Comparison of ENCODE assay signal across 9 cellular contexts in the genomic region with DNA sequence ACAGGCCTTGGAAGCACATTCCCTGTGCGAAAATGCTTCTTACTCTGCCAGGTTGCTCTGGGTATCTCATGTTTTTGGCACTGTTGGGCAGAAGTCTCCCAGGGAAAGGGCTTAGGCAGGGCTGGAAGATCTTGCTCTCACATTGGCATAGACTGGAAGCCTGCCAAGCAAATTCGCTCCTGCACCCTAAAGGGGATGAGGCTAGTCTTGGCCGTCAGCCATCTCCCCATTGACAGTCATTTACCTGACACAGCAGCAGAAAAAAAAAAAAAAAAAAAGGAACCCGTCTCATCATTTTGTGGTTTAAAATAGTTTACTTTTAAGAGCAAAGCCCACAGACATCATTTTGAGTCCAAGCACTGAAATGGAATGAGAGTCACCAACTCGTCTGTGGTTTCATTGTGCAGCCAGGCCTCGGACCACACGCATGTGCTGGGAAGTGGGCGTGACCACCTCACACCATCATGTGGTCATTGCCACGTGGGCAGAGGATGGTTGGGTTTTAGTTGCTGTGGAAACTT.
DNase-seq lines count a peak whose midpoint lies in the region; TF ChIP-seq lines count a peak whose summit lies in the region.
"Had no signal": no experiment of that assay in that cellular context is flagged by ENCODE, and none has a peak within 500 bp of the region (broad histone marks: within the 10 kb centered on the region; RNA-seq: fewer than 3 reads in every experiment).

No MANE protein-coding gene starts in this region.

- TF ChIP-seq POLR2A in uterus (IDR thresholded peaks at IDR 0.05) = no peak

- H3K4me1 ChIP-seq in neural progenitor cell (no peaks in the 10 kb centered on the region), uterus (no peaks in the 10 kb centered on the region)

- peaks cover 7% of the 10 kb centered on the region for H3K4me1 Mint-ChIP-seq in activated T-helper 1 cell treated with anti-CD3 and anti-CD28 coated beads, Interleukin-12 subunit alpha, Interleukin-12 subunit beta, Interleukin-2, Interleukin-4 antibody, amounts not matched to agents 30 ng/mL and 10 ng/mL and 1 ng/mL, durations not matched to agents 14 hours and 24 hours and 36 hours (ENCODE audit: low read depth)
- H3K4me1 Mint-ChIP-seq in neural progenitor cell = no peaks in the 10 kb centered on the region
- H3K4me1 Mint-ChIP-seq: CD4-positive, alpha-beta memory T cell had no signal

- H3K4me2 ChIP-seq in neural progenitor cell = no peak overlapping the region

- H3K4me3 ChIP-seq in neural progenitor cell (no peak overlapping the region), uterus (no peak overlapping the region)

- TF ChIP-seq CTCF in neural progenitor cell (IDR thresholded peaks at IDR 0.05) (no peak), uterus (IDR thresholded peaks at IDR 0.05) (no peak)

- DNase-seq in activated T-cell treated with anti-CD3 and anti-CD28 coated beads for 24 hours (ENCODE audit: low read depth) (peak; percentile 3), NCI-H187 treated with DMSO at 0.1 percent for 48 hours (lab: John Stamatoyannopoulos, UW) (peak; percentile 66), neural progenitor cell (ENCODE audit: low spot score) (no peak), dermis blood vessel endothelial cell (no peak), uterus (no peak)
- DNase-seq in activated T-cell treated with anti-CD3 and anti-CD28 coated beads, Interleukin-2, amount 50 U/mL, for 1 hour = no peak
- no peak for DNase-seq in activated T-helper 1 cell treated with anti-CD3 and anti-CD28 coated beads, Interleukin-12 subunit alpha, Interleukin-12 subunit beta, Interleukin-2, Interleukin-4 antibody, amounts not matched to agents 30 ng/mL and 10 ng/mL and 1 ng/mL, durations not matched to agents 14 hours and 24 hours and 36 hours (ENCODE audit: low spot score)
- DNase-seq in stimulated activated CD8-positive, alpha-beta memory T cell treated with anti-CD3 and anti-CD28 coated beads, Interleukin-4, amount 100 ng/mL, for 48 hours = peak; percentile 62
- DNase-seq: CD4-positive, alpha-beta memory T cell had no signal

- no peaks in the 10 kb centered on the region for H3K36me3 Mint-ChIP-seq in activated T-helper 1 cell treated with anti-CD3 and anti-CD28 coated beads, Interleukin-12 subunit alpha, Interleukin-12 subunit beta, Interleukin-2, Interleukin-4 antibody, amounts not matched to agents 30 ng/mL and 10 ng/mL and 1 ng/mL, durations not matched to agents 14 hours and 24 hours and 36 hours (ENCODE audit: low read depth)
- no peaks in the 10 kb centered on the region for H3K36me3 Mint-ChIP-seq in neural progenitor cell
- H3K36me3 Mint-ChIP-seq: CD4-positive, alpha-beta memory T cell had no signal

- no peaks in the 10 kb centered on the region for H4K20me1 ChIP-seq in neural progenitor cell (ENCODE audit: low read depth)

- H3F3A ChIP-seq in neural progenitor cell (ENCODE audit: low read depth) = no peaks in the 10 kb centered on the region

- H3K27ac ChIP-seq in neural progenitor cell (no peak overlapping the region), uterus (no peak overlapping the region)

- H3K27ac Mint-ChIP-seq in activated T-helper 1 cell treated with anti-CD3 and anti-CD28 coated beads, Interleukin-12 subunit alpha, Interleukin-12 subunit beta, Interleukin-2, Interleukin-4 antibody, amounts not matched to agents 30 ng/mL and 10 ng/mL and 1 ng/mL, durations not matched to agents 14 hours and 24 hours and 36 hours = peak overlapping the region; percentile 72
- H3K27ac Mint-ChIP-seq in neural progenitor cell = no peak overlapping the region
- H3K27ac Mint-ChIP-seq: CD4-positive, alpha-beta memory T cell had no signal

- no peaks in the 10 kb centered on the region for H3K27me3 Mint-ChIP-seq in activated T-helper 1 cell treated with anti-CD3 and anti-CD28 coated beads, Interleukin-12 subunit alpha, Interleukin-12 subunit beta, Interleukin-2, Interleukin-4 antibody, amounts not matched to agents 30 ng/mL and 10 ng/mL and 1 ng/mL, durations not matched to agents 14 hours and 24 hours and 36 hours (ENCODE audit: insufficient read depth)
- peaks cover 5% of the 10 kb centered on the region for H3K27me3 Mint-ChIP-seq in neural progenitor cell (ENCODE audit: insufficient read depth, low read depth)
- H3K27me3 Mint-ChIP-seq: CD4-positive, alpha-beta memory T cell had no signal

- no peak overlapping the region for H3K9ac ChIP-seq in neural progenitor cell

- H3K9me3 Mint-ChIP-seq in activated T-helper 1 cell treated with anti-CD3 and anti-CD28 coated beads, Interleukin-12 subunit alpha, Interleukin-12 subunit beta, Interleukin-2, Interleukin-4 antibody, amounts not matched to agents 30 ng/mL and 10 ng/mL and 1 ng/mL, durations not matched to agents 14 hours and 24 hours and 36 hours = peaks cover 4% of the 10 kb centered on the region
- H3K9me3 Mint-ChIP-seq in neural progenitor cell = no peaks in the 10 kb centered on the region

- H3K79me2 ChIP-seq in neural progenitor cell (ENCODE audit: low read depth) = no peaks in the 10 kb centered on the region

- H3K36me3 ChIP-seq in neural progenitor cell (no peaks in the 10 kb centered on the region), uterus (no peaks in the 10 kb centered on the region)

- intact Hi-C loops in activated T-helper 1 cell treated with anti-CD3 and anti-CD28 coated beads, Interleukin-12 subunit alpha, Interleukin-12 subunit beta, Interleukin-2, Interleukin-4 antibody, amounts not matched to agents 30 ng/mL and 10 ng/mL and 1 ng/mL, durations not matched to agents 14 hours and 24 hours and 36 hours (cut with micrococcal nuclease) = no loop called here
- intact Hi-C loops in uterus (cut with DNase I; ENCODE audit: low total_unique reads) = no loop called here

- H3K4me3 Mint-ChIP-seq in activated T-helper 1 cell treated with anti-CD3 and anti-CD28 coated beads, Interleukin-12 subunit alpha, Interleukin-12 subunit beta, Interleukin-2, Interleukin-4 antibody, amounts not matched to agents 30 ng/mL and 10 ng/mL and 1 ng/mL, durations not matched to agents 14 hours and 24 hours and 36 hours = no peak overlapping the region
- H3K4me3 Mint-ChIP-seq in neural progenitor cell = no peak overlapping the region
- H3K4me3 Mint-ChIP-seq: CD4-positive, alpha-beta memory T cell had no signal

- H3K9me3 ChIP-seq in neural progenitor cell (ENCODE audit: low read depth) = no peaks in the 10 kb centered on the region
- no peaks in the 10 kb centered on the region for H3K9me3 ChIP-seq in uterus

- H2AFZ ChIP-seq in neural progenitor cell (replicated peaks) = no peak overlapping the region

- peaks cover 14% of the 10 kb centered on the region for H3K27me3 ChIP-seq in neural progenitor cell
- H3K27me3 ChIP-seq in uterus = no peaks in the 10 kb centered on the region

Comparison
In these comparisons a context has a peak if more than half of its experiments do, and no peak if none do; other contexts are left out.
1. DNase-seq: peak in activated T-cell treated with anti-CD3 and anti-CD28 coated beads for 24 hours (single experiment), NCI-H187 treated with DMSO at 0.1 percent for 48 hours (single experiment) and stimulated activated CD8-positive, alpha-beta memory T cell treated with anti-CD3 and anti-CD28 coated beads, Interleukin-4, amount 100 ng/mL, for 48 hours (single experiment); none in activated T-cell treated with anti-CD3 and anti-CD28 coated beads, Interleukin-2, amount 50 U/mL, for 1 hour (single experiment), activated T-helper 1 cell treated with anti-CD3 and anti-CD28 coated beads, Interleukin-12 subunit alpha, Interleukin-12 subunit beta, Interleukin-2, Interleukin-4 antibody, amounts not matched to agents 30 ng/mL and 10 ng/mL and 1 ng/mL, durations not matched to agents 14 hours and 24 hours and 36 hours (single experiment), neural progenitor cell (single experiment), dermis blood vessel endothelial cell (single experiment) and uterus (0 of 2).